13 cellular contexts compared by ENCODE assay signal in the genomic region with DNA sequence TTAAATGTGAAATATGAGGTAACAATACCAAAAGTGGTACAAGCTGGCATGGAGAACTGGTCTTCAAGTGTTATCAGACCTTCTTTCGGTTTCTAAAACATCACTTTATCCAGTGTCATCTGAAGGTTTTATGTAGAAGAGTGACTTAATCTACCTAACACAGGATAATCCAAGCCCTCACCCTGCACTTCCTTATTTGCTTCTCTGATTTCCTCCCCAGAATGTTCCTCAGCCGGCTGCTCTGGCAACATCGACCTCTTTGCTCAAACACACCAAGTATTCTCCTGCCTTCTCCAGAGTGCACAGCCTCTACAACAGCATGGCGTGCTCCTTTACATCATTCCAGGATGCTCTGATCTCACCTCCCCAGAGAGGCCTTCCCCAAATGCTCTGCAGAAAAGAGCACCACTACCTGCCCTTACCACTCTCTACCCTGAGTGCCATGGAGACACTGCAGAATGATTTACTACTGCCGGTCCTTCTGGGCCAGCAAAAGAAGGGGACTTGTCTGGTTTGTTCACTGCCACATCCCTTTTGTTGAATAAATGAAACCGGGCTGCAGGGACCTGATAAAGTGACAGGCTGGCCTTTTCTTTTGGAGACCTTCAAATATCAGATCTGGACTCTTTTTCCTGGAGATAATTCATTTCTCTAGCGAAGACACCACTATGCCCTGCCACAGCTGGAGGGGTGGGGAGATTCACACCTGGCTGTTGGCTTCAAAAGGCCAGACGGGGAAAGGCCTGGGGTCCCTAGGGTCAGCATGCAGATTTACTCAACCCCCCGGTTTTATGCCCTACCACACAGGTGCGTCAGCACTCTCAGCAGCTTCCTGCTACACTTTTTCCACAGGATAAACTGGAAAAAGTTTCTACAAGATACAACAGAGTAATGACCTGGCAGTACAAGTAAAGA. TPM values are rescaled to one million over a fixed set of nuclear protein-coding genes. Genes with fewer than 3 reads are reported as not detected.
DNase-seq lines count a peak whose midpoint lies in the region; ATAC-seq lines count a peak whose summit lies in the region.
"Had no signal": no experiment of that assay in that cellular context is flagged by ENCODE, and none has a peak within 500 bp of the region (broad histone marks: within the 10 kb centered on the region; RNA-seq: fewer than 3 reads in every experiment).

No MANE protein-coding gene starts in this region.

- ATAC-seq in GM19043 (IDR thresholded peaks at IDR 0.05; ENCODE audit: low read depth, unreplicated experiment) = peak; percentile 12
- peak; percentile 9 for ATAC-seq in HG02571 (IDR thresholded peaks at IDR 0.05; ENCODE audit: unreplicated experiment)
- peak; percentile 22 for ATAC-seq in HG03378 (IDR thresholded peaks at IDR 0.05; ENCODE audit: unreplicated experiment)
- peak; percentile 32 to 51 for ATAC-seq in natural killer cell treated with Interleukin-12 subunit alpha and Interleukin-12 subunit beta and Interleukin-15 and Interleukin-18, amount 100 ng/mL, for 72 hours
- ATAC-seq in GM21576 (IDR thresholded peaks at IDR 0.05; ENCODE audit: unreplicated experiment) = no peak
- no peak for ATAC-seq in GM19455 (IDR thresholded peaks at IDR 0.05; ENCODE audit: unreplicated experiment)
- ATAC-seq: T-helper 17 cell had no signal

- no peaks in the 10 kb centered on the region for H3K36me3 Mint-ChIP-seq in natural killer cell treated with Interleukin-12 subunit alpha and Interleukin-12 subunit beta and Interleukin-15 and Interleukin-18, amount 100 ng/mL, for 72 hours

- H3K27me3 Mint-ChIP-seq in natural killer cell treated with Interleukin-12 subunit alpha and Interleukin-12 subunit beta and Interleukin-15 and Interleukin-18, amount 100 ng/mL, for 72 hours = no peaks in the 10 kb centered on the region

- peak overlapping the region; percentile 78 for H3K4me3 Mint-ChIP-seq in natural killer cell treated with Interleukin-12 subunit alpha and Interleukin-12 subunit beta and Interleukin-15 and Interleukin-18, amount 100 ng/mL, for 72 hours
- H3K4me3 Mint-ChIP-seq: T-helper 17 cell had no signal

- DNase-seq in natural killer cell treated with Interleukin-12 subunit alpha and Interleukin-12 subunit beta and Interleukin-15 and Interleukin-18, amount 100 ng/mL, for 72 hours (ENCODE audit: low spot score) = no peak
- no peak for DNase-seq in NCI-H2029 (lab: John Stamatoyannopoulos, UW)
- DNase-seq: brain microvascular endothelial cell, Calu3, NCI-H1694 treated with DMSO at 0.1 percent for 48 hours, PC-9, T-helper 17 cell had no signal

- H3K9me3 Mint-ChIP-seq in natural killer cell treated with Interleukin-12 subunit alpha and Interleukin-12 subunit beta and Interleukin-15 and Interleukin-18, amount 100 ng/mL, for 72 hours = no peaks in the 10 kb centered on the region

- H3K4me1 Mint-ChIP-seq in natural killer cell treated with Interleukin-12 subunit alpha and Interleukin-12 subunit beta and Interleukin-15 and Interleukin-18, amount 100 ng/mL, for 72 hours (ENCODE audit: low read depth in 2 of 2) = peaks cover 43 to 45% of the 10 kb centered on the region in 2 donors
- H3K4me1 Mint-ChIP-seq: T-helper 17 cell had no signal

- H3K27ac Mint-ChIP-seq in natural killer cell treated with Interleukin-12 subunit alpha and Interleukin-12 subunit beta and Interleukin-15 and Interleukin-18, amount 100 ng/mL, for 72 hours = peak overlapping the region; percentile 78 to 84
- H3K27ac Mint-ChIP-seq: T-helper 17 cell had no signal

RNA-seq across cellular contexts. Expression of a gene that starts 42.0 kb away (rescaled TPM):
- not detected for total RNA-seq in natural killer cell treated with Interleukin-12 subunit alpha and Interleukin-12 subunit beta and Interleukin-15 and Interleukin-18, amount 100 ng/mL, for 72 hours
- total RNA-seq: epithelial cell of proximal tubule, PC-9, T-helper 17 cell had no signal

RNA-seq across cellular contexts. Expression of a gene that starts 50.7 kb away (rescaled TPM):
- 10 to 100 TPM in 1 of 2 donors, 1 to 10 TPM in 1; 2.3 to 23.6 TPM for total RNA-seq in natural killer cell treated with Interleukin-12 subunit alpha and Interleukin-12 subunit beta and Interleukin-15 and Interleukin-18, amount 100 ng/mL, for 72 hours

Comparison
In these comparisons a context has a peak if more than half of its experiments do, and no peak if none do; other contexts are left out.
1. ATAC-seq: peak in GM19043 (single experiment), HG02571 (single experiment), HG03378 (single experiment) and natural killer cell treated with Interleukin-12 subunit alpha and Interleukin-12 subunit beta and Interleukin-15 and Interleukin-18, amount 100 ng/mL, for 72 hours (2 of 2); none in GM21576 (single experiment) and GM19455 (single experiment).